Comparison of ENCODE assay signal across 17 cellular contexts in the genomic region with DNA sequence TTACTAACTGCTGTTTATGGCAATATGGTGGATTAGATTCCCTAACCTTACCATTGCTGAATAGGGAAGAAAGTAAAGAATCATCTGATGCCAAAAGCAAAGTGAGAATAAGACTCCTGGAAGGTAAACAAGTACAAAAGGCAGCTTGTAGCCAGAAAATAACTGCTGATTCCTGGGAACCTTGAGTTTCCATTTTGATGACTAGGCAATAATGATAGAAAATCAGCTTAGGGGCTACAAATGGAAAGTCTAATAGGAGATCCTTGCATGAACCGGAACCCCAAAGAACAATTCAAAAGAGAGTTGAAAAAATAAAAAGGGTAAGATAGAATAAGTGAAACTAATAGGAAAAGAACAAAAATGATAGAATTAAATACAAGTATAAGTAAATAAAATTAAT.
DNase-seq lines count a peak whose midpoint lies in the region; ATAC-seq, FAIRE-seq and TF ChIP-seq lines count a peak whose summit lies in the region.
"Had no signal": no experiment of that assay in that cellular context is flagged by ENCODE, and none has a peak within 500 bp of the region (broad histone marks: within the 10 kb centered on the region; RNA-seq: fewer than 3 reads in every experiment).

No MANE protein-coding gene starts in this region.

- TF ChIP-seq EP300 in A549 (IDR thresholded peaks at IDR 0.05) (no peak), H1 (IDR thresholded peaks at IDR 0.05; ENCODE audit: borderline replicate concordance in 1 of 2, low read depth in 2 of 2, low read length in 2 of 2) (no peak)

- no peak overlapping the region for H2BK120ac ChIP-seq in H1 (replicated peaks; ENCODE audit: low read depth, low read length)

- no peak overlapping the region for H4K8ac ChIP-seq in H1 (ENCODE audit: extremely low read depth, insufficient read depth, low read length)

- TF ChIP-seq CTCF in A549 (IDR thresholded peaks at IDR 0.05) (no peak), astrocyte (IDR thresholded peaks at IDR 0.05; ENCODE audit: insufficient read depth, low read depth, low read length) (no peak), H1 (IDR thresholded peaks at IDR 0.05; ENCODE audit: control extremely low read depth in 1 of 3, insufficient read depth in 1 of 3, low read depth in 1 of 3, low read length in 3 of 3) (no peak)

- no peak overlapping the region for H4K91ac ChIP-seq in H1 (replicated peaks; ENCODE audit: insufficient read length, low read length)

- H4K20me1 ChIP-seq in astrocyte (ENCODE audit: insufficient read depth, low read length) (no peaks in the 10 kb centered on the region), H1 (replicated peaks in 1 of 2; ENCODE audit: control insufficient read depth in 1 of 2, insufficient read depth in 2 of 2, low read length in 2 of 2) (no peaks in the 10 kb centered on the region)

- no peak for ATAC-seq in A549
- ATAC-seq: HCT116 had no signal

- no peak overlapping the region for H3K56ac ChIP-seq in H1 (replicated peaks; ENCODE audit: insufficient read length, low read depth, low read length)

- no peak overlapping the region for H2AK5ac ChIP-seq in H1 (ENCODE audit: low read depth, low read length)

- H2BK12ac ChIP-seq in H1 (ENCODE audit: low read depth, low read length) = no peak overlapping the region

- no peak overlapping the region for H3K14ac ChIP-seq in H1 (ENCODE audit: insufficient read length)

- H2BK15ac ChIP-seq in H1 (ENCODE audit: low read length) = no peak overlapping the region

- no peak overlapping the region for H3K27ac ChIP-seq in A549
- no peak overlapping the region for H3K27ac ChIP-seq in astrocyte (ENCODE audit: low read depth, low read length)
- no peak overlapping the region for H3K27ac ChIP-seq in H1 (ENCODE audit: low read depth, low read length)
- H3K27ac ChIP-seq: GM23248 had no signal

- H3K36me3 ChIP-seq in astrocyte (ENCODE audit: insufficient read depth, low read length) (no peaks in the 10 kb centered on the region), H1 (ENCODE audit: control insufficient read depth in 2 of 4, insufficient read depth in 4 of 4, low read length in 3 of 4) (no peaks in the 10 kb centered on the region)

- H2AFZ ChIP-seq in astrocyte (ENCODE audit: low read depth, low read length) (no peak overlapping the region), H1 (ENCODE audit: low read length) (no peak overlapping the region)
- H2AFZ ChIP-seq: GM23248 had no signal

- H3K4ac ChIP-seq in H1 (replicated peaks; ENCODE audit: insufficient read length, low read depth, low read length) = no peak overlapping the region

- no peaks in the 10 kb centered on the region for H3K23me2 ChIP-seq in H1 (ENCODE audit: low read depth, low read length)

- FAIRE-seq in A549 (lab: Jason Lieb, UNC) (no peak), astrocyte (lab: Jason Lieb, UNC) (peak; percentile 17), H1 (lab: Jason Lieb, UNC) (no peak)
- FAIRE-seq: G401.6, GM12892 had no signal

- no peak overlapping the region for H2BK20ac ChIP-seq in H1 (ENCODE audit: low read length)

- no peak overlapping the region for H3K23ac ChIP-seq in H1 (ENCODE audit: insufficient read length)

- peaks cover 7% of the 10 kb centered on the region for H3K4me1 Mint-ChIP-seq in astrocyte (ENCODE audit: low read depth, unreplicated experiment)
- H3K4me1 Mint-ChIP-seq: CD4-positive, alpha-beta memory T cell had no signal

- no peak overlapping the region for H4K5ac ChIP-seq in H1 (ENCODE audit: insufficient read length, low read depth, low read length)

- 61% methylated on average over 1 of the region's 1 CpG for WGBS in A549 (ENCODE audit: missing lambda C conversion rate)
- 86% methylated on average over 1 of the region's 1 CpG; no CpG with 5 or more reads in 1 of the 2 experiments for WGBS in H1 (ENCODE audit: extremely low coverage in 1 of 2, insufficient coverage in 1 of 2, insufficient read length in 1 of 2, insufficient replicate concordance in 2 of 2, low coverage in 1 of 2, low lambda C conversion rate in 2 of 2, missing lambda C conversion rate in 1 of 2), 2 experiments

- DNase-seq in A549 (ENCODE audit: low read depth in 1 of 2, low spot score in 1 of 2) (no peak), astrocyte (ENCODE audit: low read depth) (no peak), H1 (ENCODE audit: low read depth in 1 of 2, low spot score in 2 of 2) (no peak), putamen (ENCODE audit: low spot score) (no peak), islet precursor cell (no peak), hepatic stellate cell (ENCODE audit: low spot score) (no peak)
- DNase-seq: 8988T; C1 segment of cervical spinal cord; Calu3; CD4-positive, alpha-beta memory T cell; COR-L47; DND-41; GM23248; H9 had no signal

- no peak overlapping the region for H3K18ac ChIP-seq in H1 (ENCODE audit: extremely low read depth, low read length)

- H3K9ac ChIP-seq in astrocyte (ENCODE audit: low read length) (no peak overlapping the region), H1 (replicated peaks in 1 of 4; ENCODE audit: extremely low read depth in 1 of 4, low read depth in 3 of 4, low read length in 3 of 4) (no peak overlapping the region; a peak in 1 of 7 replicates)
- H3K9ac ChIP-seq: GM23248 had no signal

- H3K79me1 ChIP-seq in H1 (ENCODE audit: low read depth, low read length) = no peaks in the 10 kb centered on the region

- no peak overlapping the region for H3K4me3 Mint-ChIP-seq in astrocyte (ENCODE audit: unreplicated experiment)
- H3K4me3 Mint-ChIP-seq: CD4-positive, alpha-beta memory T cell; H9 had no signal

- H3K27me3 ChIP-seq in astrocyte (ENCODE audit: insufficient read depth, low read length) (no peaks in the 10 kb centered on the region), H1 (replicated peaks in 1 of 4; ENCODE audit: control insufficient read depth in 3 of 4, extremely low read depth in 1 of 4, insufficient read depth in 3 of 4, low read length in 3 of 4) (no peaks in the 10 kb centered on the region)

- H3K27ac Mint-ChIP-seq in astrocyte (ENCODE audit: unreplicated experiment) = no peak overlapping the region
- H3K27ac Mint-ChIP-seq: CD4-positive, alpha-beta memory T cell had no signal

- H3K4me2 ChIP-seq in A549 (no peak overlapping the region), astrocyte (ENCODE audit: low read length) (no peak overlapping the region), H1 (ENCODE audit: insufficient read depth in 1 of 2, low read depth in 2 of 2, low read length in 2 of 2) (no peak overlapping the region)

- H3K27me3 Mint-ChIP-seq in astrocyte (ENCODE audit: low read depth, unreplicated experiment) = peaks cover 5% of the 10 kb centered on the region

- no peaks in the 10 kb centered on the region for H3K9me3 ChIP-seq in A549
- no peaks in the 10 kb centered on the region for H3K9me3 ChIP-seq in astrocyte (ENCODE audit: insufficient read depth, low read depth, low read length)
- no peaks in the 10 kb centered on the region; a peak in 1 of 4 replicates for H3K9me3 ChIP-seq in H1 (ENCODE audit: insufficient read depth in 2 of 2, low read depth in 1 of 2, low read length in 1 of 2)

- CTCF ChIA-PET in A549 (lab: Yijun Ruan, JAX) (no interaction called here), H1 (lab: Charles Lee; ENCODE audit: partially characterized antibody) (interaction anchor here (0.6 to 4.3 kb wide), 2 partner anchors 19 to 110 kb away, joined by 3 to 17 read pairs; no protein-coding TSS in a partner anchor)

- H3K4me3 ChIP-seq in A549 (no peak overlapping the region), astrocyte (ENCODE audit: insufficient read depth, low read depth, low read length) (no peak overlapping the region), H1 (ENCODE audit: extremely low read depth in 1 of 4, insufficient read depth in 2 of 4, low read depth in 3 of 4, low read length in 4 of 4) (no peak overlapping the region)
- H3K4me3 ChIP-seq: GM23248 had no signal

- no peak overlapping the region for H2BK5ac ChIP-seq in H1 (ENCODE audit: low read depth, low read length)

- H3K36me3 Mint-ChIP-seq in astrocyte (ENCODE audit: low read depth, unreplicated experiment) = no peaks in the 10 kb centered on the region
- H3K36me3 Mint-ChIP-seq: CD4-positive, alpha-beta memory T cell had no signal

- no peaks in the 10 kb centered on the region for H3K9me3 Mint-ChIP-seq in astrocyte (ENCODE audit: unreplicated experiment)
- H3K9me3 Mint-ChIP-seq: CD4-positive, alpha-beta memory T cell had no signal

- H3K79me2 ChIP-seq in astrocyte (ENCODE audit: insufficient read depth, low read length) (no peaks in the 10 kb centered on the region), H1 (ENCODE audit: control insufficient read depth in 1 of 2, insufficient read depth in 2 of 2, low read length in 2 of 2) (no peaks in the 10 kb centered on the region)

- TF ChIP-seq RAD21 in A549 (conservative IDR thresholded peaks at IDR 0.05 in 1 of 2, IDR thresholded peaks at IDR 0.05 in 1 of 2) (no peak), H1 (IDR thresholded peaks at IDR 0.05 in 1 of 2, conservative IDR thresholded peaks at IDR 0.05 in 1 of 2; ENCODE audit: low read depth in 2 of 2, low read length in 2 of 2) (no peak)

- H3K4me1 ChIP-seq in A549 (no peaks in the 10 kb centered on the region), astrocyte (ENCODE audit: insufficient read depth, low read length) (no peaks in the 10 kb centered on the region), H1 (replicated peaks in 1 of 4; ENCODE audit: control insufficient read depth in 3 of 4, insufficient read depth in 4 of 4, low read length in 3 of 4) (peaks cover 3 to 25% (median 13%) of the 10 kb centered on the region in 4 experiments; a peak in 6 of 7 replicates)

- no peak for TF ChIP-seq POLR2A in A549 (IDR thresholded peaks at IDR 0.05; ENCODE audit: low read length)
- no peak for TF ChIP-seq POLR2A in H1 (IDR thresholded peaks at IDR 0.05; ENCODE audit: control extremely low read depth in 1 of 2, low read depth in 2 of 2, low read length in 2 of 2)

- POLR2A ChIA-PET in A549 (lab: Yijun Ruan, JAX) (no interaction called here), H1 (lab: Charles Lee; ENCODE audit: partially characterized antibody) (no interaction called here)

TF ChIP-seq in A549, 52 proteins besides CTCF, POLR2A, EP300 and RAD21:
- TF ChIP-seq MAFK (IDR thresholded peaks at IDR 0.05; ENCODE audit: partially characterized antibody) = peak; percentile 93
- TF ChIP-seq MAZ (IDR thresholded peaks at IDR 0.05; ENCODE audit: borderline replicate concordance, low read depth, low read length) = no peak

TF ChIP-seq in H1, 55 proteins besides CTCF, POLR2A, EP300 and RAD21:
- TF ChIP-seq MAFK (IDR thresholded peaks at IDR 0.05; ENCODE audit: low read depth, low read length) = peak; percentile 86
- TF ChIP-seq TAF7 (optimal IDR thresholded peaks at IDR 0.05; ENCODE audit: borderline replicate concordance, low read depth, low read length) = no peak
- TF ChIP-seq CEBPB (IDR thresholded peaks at IDR 0.05; ENCODE audit: low read depth, low read length) = no peak
TF ChIP-seq in H1: peak in this region for 1.

Comparison
In these comparisons a context has a peak if more than half of its experiments do, and no peak if none do; other contexts are left out.
1. Of the 18 proteins assayed by ChIP-seq in both H1 and A549: peak only in H1: none; only in A549: none; in both: MAFK; in neither: 17.